ENCODE assay signal across 30 cellular contexts in genomic region chr7:123329988-123330643, GRCh38.
"Had no signal": no experiment of that assay in that cellular context is flagged by ENCODE, and none has a peak within 500 bp of the region (broad histone marks: within the 10 kb centered on the region; RNA-seq: fewer than 3 reads in every experiment).

No MANE protein-coding gene starts in this region.

- H3K4me3 ChIP-seq: SJCRH30, SK-N-MC had no signal

- H3K4me1 ChIP-seq: SJCRH30 had no signal

- H3K36me3 Mint-ChIP-seq: activated naive CD4-positive, alpha-beta T cell treated with anti-CD3 and anti-CD28 coated beads, Interleukin-2, amount 50 U/mL, for 24 hours; activated naive CD8-positive, alpha-beta T cell treated with anti-CD3 and anti-CD28 coated beads, Interleukin-2, amount 10 ng/mL, durations not matched to agents 7 days and 5 days had no signal

- H3K4me1 Mint-ChIP-seq: activated naive CD4-positive, alpha-beta T cell treated with anti-CD3 and anti-CD28 coated beads, Interleukin-2, amount 50 U/mL, for 24 hours; activated naive CD8-positive, alpha-beta T cell treated with anti-CD3 and anti-CD28 coated beads, Interleukin-2, amount 10 ng/mL, durations not matched to agents 7 days and 5 days; brain; T-helper 17 cell had no signal

- H3K27me3 ChIP-seq: SJCRH30 had no signal

- H3K27ac ChIP-seq: SJCRH30, SK-N-MC, VCaP had no signal

- DNase-seq: activated CD4-positive, alpha-beta T cell treated with anti-CD3 and anti-CD28 coated beads for 1 hour; activated CD4-positive, alpha-beta T cell treated with anti-CD3 and anti-CD28 coated beads for 48 hours; activated CD4-positive, CD25-positive, alpha-beta regulatory T cell; activated CD8-positive, alpha-beta T cell treated with anti-CD3 and anti-CD28 coated beads for 36 hours; activated gamma-delta T cell; activated naive CD4-positive, alpha-beta T cell treated with Interleukin-2 at 50 U/mL for 16 hours; activated naive CD8-positive, alpha-beta T cell treated with anti-CD3 and anti-CD28 coated beads, Interleukin-2, amount 10 ng/mL, durations not matched to agents 7 days and 5 days; activated T-cell treated with anti-CD3 and anti-CD28 coated beads, Interleukin-2, amount 50 U/mL, for 1 hour; amygdala; caudate nucleus; cerebellar nuclear complex; Karpas-422; NCI-H1105; NCI-H1417 treated with DMSO at 0.1 percent for 48 hours; NCI-H187 treated with DMSO at 0.1 percent for 48 hours; NCI-H2081; NCI-H226; NCI-H446 treated with DMSO at 0.1 percent for 48 hours; NCI-H524; NCI-H69; NCI-H82; SHP77; SJCRH30; T-helper 17 cell had no signal

- H3K36me3 ChIP-seq: SJCRH30 had no signal

- H3K27me3 Mint-ChIP-seq: activated CD8-positive, alpha-beta T cell treated with anti-CD3 and anti-CD28 coated beads for 36 hours; activated naive CD4-positive, alpha-beta T cell treated with anti-CD3 and anti-CD28 coated beads, Interleukin-2, amount 50 U/mL, for 24 hours; activated naive CD8-positive, alpha-beta T cell treated with anti-CD3 and anti-CD28 coated beads, Interleukin-2, amount 10 ng/mL, durations not matched to agents 7 days and 5 days; brain; T-helper 17 cell had no signal

- H3K9me3 ChIP-seq: SJCRH30 had no signal

- H3K27ac Mint-ChIP-seq: activated CD8-positive, alpha-beta T cell treated with anti-CD3 and anti-CD28 coated beads for 36 hours; activated naive CD4-positive, alpha-beta T cell treated with anti-CD3 and anti-CD28 coated beads, Interleukin-2, amount 50 U/mL, for 24 hours; activated naive CD8-positive, alpha-beta T cell treated with anti-CD3 and anti-CD28 coated beads, Interleukin-2, amount 10 ng/mL, durations not matched to agents 7 days and 5 days; activated T-helper 2 cell treated with anti-CD3 and anti-CD28 coated beads, Interferon-gamma antibody, Interleukin-2, Interleukin-4, amounts not matched to agents 10 μg/mL and 5 μg/mL and 100 μg/mL, durations not matched to agents 14 hours and 24 hours and 36 hours; brain; T-helper 17 cell had no signal

- H3K4me3 Mint-ChIP-seq: activated CD8-positive, alpha-beta T cell treated with anti-CD3 and anti-CD28 coated beads for 36 hours; activated naive CD4-positive, alpha-beta T cell treated with anti-CD3 and anti-CD28 coated beads, Interleukin-2, amount 50 U/mL, for 24 hours; activated naive CD8-positive, alpha-beta T cell treated with anti-CD3 and anti-CD28 coated beads, Interleukin-2, amount 10 ng/mL, durations not matched to agents 7 days and 5 days; brain; T-helper 17 cell had no signal

- ATAC-seq: activated CD8-positive, alpha-beta T cell treated with anti-CD3 and anti-CD28 coated beads for 36 hours; Panc1; T-helper 17 cell had no signal
